In the genomic region with DNA sequence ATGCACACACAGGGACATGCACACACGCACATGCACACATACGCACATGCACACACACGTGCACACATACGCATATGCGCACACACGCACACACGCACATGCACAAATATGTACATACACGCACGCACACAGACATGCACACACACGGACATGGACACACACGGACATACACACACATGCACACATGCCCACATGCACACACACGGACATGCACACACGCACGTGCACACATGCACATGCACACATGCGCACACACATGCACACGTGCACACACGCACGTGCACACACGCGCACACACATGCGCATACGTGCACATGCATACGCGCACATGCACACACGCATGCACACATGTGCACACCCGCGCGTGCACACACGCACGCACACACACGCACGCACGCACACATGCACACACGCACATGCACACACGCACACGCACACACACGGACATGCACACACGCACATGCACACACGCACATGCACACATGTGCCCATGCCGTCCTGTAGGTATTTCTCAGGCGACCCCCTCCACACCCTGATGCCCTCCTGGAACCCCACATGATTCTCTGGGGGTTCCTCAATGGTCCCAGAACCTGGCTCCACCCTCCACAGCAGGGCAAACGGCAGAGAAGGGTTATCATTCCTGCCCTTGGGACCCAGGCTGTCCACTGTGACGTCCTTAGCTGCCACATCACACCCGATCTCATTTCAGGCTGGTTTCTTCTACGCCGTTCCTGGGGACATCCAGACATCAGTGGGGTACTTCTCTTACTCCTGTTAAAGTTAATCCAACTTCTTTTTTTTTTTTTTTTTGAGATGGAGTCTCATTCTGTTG, we compare ENCODE assay signal across 17 cellular contexts. TPM values are rescaled to one million over a fixed set of nuclear protein-coding genes. Genes with fewer than 3 reads are reported as not detected.
DNase-seq lines count a peak whose midpoint lies in the region; ATAC-seq and TF ChIP-seq lines count a peak whose summit lies in the region.
"Had no signal": no experiment of that assay in that cellular context is flagged by ENCODE, and none has a peak within 500 bp of the region (broad histone marks: within the 10 kb centered on the region; RNA-seq: fewer than 3 reads in every experiment).

No MANE protein-coding gene starts in this region.

- H3K27me3 Mint-ChIP-seq in activated naive CD8-positive, alpha-beta T cell treated with anti-CD3 and anti-CD28 coated beads, Interleukin-2, amount 10 ng/mL, durations not matched to agents 7 days and 5 days = peaks cover 10% of the 10 kb centered on the region
- peaks cover 19% of the 10 kb centered on the region for H3K27me3 Mint-ChIP-seq in activated naive CD8-positive, alpha-beta T cell treated with anti-CD3 and anti-CD28 coated beads for 36 hours

- H3K4me3 Mint-ChIP-seq in activated naive CD8-positive, alpha-beta T cell treated with anti-CD3 and anti-CD28 coated beads, Interleukin-2, amount 10 ng/mL, durations not matched to agents 7 days and 5 days = no peak overlapping the region
- H3K4me3 Mint-ChIP-seq in activated naive CD8-positive, alpha-beta T cell treated with anti-CD3 and anti-CD28 coated beads for 36 hours = no peak overlapping the region
- H3K4me3 Mint-ChIP-seq: CD8-positive, alpha-beta memory T cell; stimulated activated naive B cell treated with anti-CD40 and anti-IgM and Interleukin-4, amounts not matched to agents 10 μg/mL and 1 μg/mL and 100 μg/mL, for 72 hours had no signal

- H3K27me3 ChIP-seq in dorsolateral prefrontal cortex = peaks cover 0 to 30% (median 0%) of the 10 kb centered on the region in 45 donors
- H3K27me3 ChIP-seq: ascending aorta, ovary had no signal

- no peak overlapping the region for H3K27ac Mint-ChIP-seq in activated naive CD8-positive, alpha-beta T cell treated with anti-CD3 and anti-CD28 coated beads, Interleukin-2, amount 10 ng/mL, durations not matched to agents 7 days and 5 days
- H3K27ac Mint-ChIP-seq in activated naive CD8-positive, alpha-beta T cell treated with anti-CD3 and anti-CD28 coated beads for 36 hours = no peak overlapping the region
- H3K27ac Mint-ChIP-seq: CD8-positive, alpha-beta memory T cell; stimulated activated naive B cell treated with anti-CD40 and anti-IgM and Interleukin-4, amounts not matched to agents 10 μg/mL and 1 μg/mL and 100 μg/mL, for 72 hours had no signal

- peak; percentile 9 for DNase-seq in activated naive CD8-positive, alpha-beta T cell treated with anti-CD3 and anti-CD28 coated beads, Interleukin-2, amount 10 ng/mL, durations not matched to agents 7 days and 5 days
- no peak for DNase-seq in activated naive CD8-positive, alpha-beta T cell treated with anti-CD3 and anti-CD28 coated beads for 36 hours
- DNase-seq in dorsolateral prefrontal cortex (peak in 8 of 10 donors; percentile 2 to 24 (median 14)), omental fat pad (ENCODE audit: low spot score) (peak; percentile 14), ureter (ENCODE audit: low spot score) (peak; percentile 19), UCSD-AML1 (lab: John Stamatoyannopoulos, UW; ENCODE audit: unreplicated experiment) (no peak), DMS53 treated with DMSO at 0.1 percent for 48 hours (lab: John Stamatoyannopoulos, UW; ENCODE audit: unreplicated experiment) (no peak)
- DNase-seq in stimulated activated CD4-positive, alpha-beta T cell treated with anti-CD3 and anti-CD28 coated beads, Interleukin-4, amount 100 ng/mL, for 4 hours = no peak
- DNase-seq: foreskin fibroblast; NCI-H345; stimulated activated naive B cell treated with anti-CD40 and anti-IgM and Interleukin-4, amounts not matched to agents 10 μg/mL and 1 μg/mL and 100 μg/mL, for 72 hours; T-helper 1 cell had no signal

- peaks cover 3% of the 10 kb centered on the region for H3K9me3 Mint-ChIP-seq in activated naive CD8-positive, alpha-beta T cell treated with anti-CD3 and anti-CD28 coated beads, Interleukin-2, amount 10 ng/mL, durations not matched to agents 7 days and 5 days
- H3K9me3 Mint-ChIP-seq in activated naive CD8-positive, alpha-beta T cell treated with anti-CD3 and anti-CD28 coated beads for 36 hours = peaks cover 3% of the 10 kb centered on the region
- H3K9me3 Mint-ChIP-seq: CD8-positive, alpha-beta memory T cell had no signal

- H3K4me3 ChIP-seq in dorsolateral prefrontal cortex = no peak overlapping the region
- H3K4me3 ChIP-seq: ascending aorta, ovary had no signal

- no peaks in the 10 kb centered on the region for H3K36me3 Mint-ChIP-seq in activated naive CD8-positive, alpha-beta T cell treated with anti-CD3 and anti-CD28 coated beads, Interleukin-2, amount 10 ng/mL, durations not matched to agents 7 days and 5 days
- no peaks in the 10 kb centered on the region for H3K36me3 Mint-ChIP-seq in activated naive CD8-positive, alpha-beta T cell treated with anti-CD3 and anti-CD28 coated beads for 36 hours
- H3K36me3 Mint-ChIP-seq: CD8-positive, alpha-beta memory T cell; stimulated activated naive B cell treated with anti-CD40 and anti-IgM and Interleukin-4, amounts not matched to agents 10 μg/mL and 1 μg/mL and 100 μg/mL, for 72 hours had no signal

- no peaks in the 10 kb centered on the region for H3K4me1 Mint-ChIP-seq in activated naive CD8-positive, alpha-beta T cell treated with anti-CD3 and anti-CD28 coated beads, Interleukin-2, amount 10 ng/mL, durations not matched to agents 7 days and 5 days
- H3K4me1 Mint-ChIP-seq in activated naive CD8-positive, alpha-beta T cell treated with anti-CD3 and anti-CD28 coated beads for 36 hours = no peaks in the 10 kb centered on the region
- H3K4me1 Mint-ChIP-seq: CD8-positive, alpha-beta memory T cell; stimulated activated naive B cell treated with anti-CD40 and anti-IgM and Interleukin-4, amounts not matched to agents 10 μg/mL and 1 μg/mL and 100 μg/mL, for 72 hours had no signal

- TF ChIP-seq CTCF in dorsolateral prefrontal cortex (IDR thresholded peaks at IDR 0.05 in 54 of 56, conservative IDR thresholded peaks at IDR 0.05 in 2 of 56; ENCODE audit: low read depth in 1 of 56, partially characterized antibody in 56 of 56) (no peak), omental fat pad (IDR thresholded peaks at IDR 0.05) (no peak)

- intact Hi-C loops in dorsolateral prefrontal cortex (cut with DNase I) = no loop called here

- peak overlapping the region in 7 of 59 donors; percentile 39 to 85 (median 83) for H3K27ac ChIP-seq in dorsolateral prefrontal cortex
- H3K27ac ChIP-seq: ascending aorta, ovary had no signal

- no peak for ATAC-seq in activated naive CD8-positive, alpha-beta T cell treated with anti-CD3 and anti-CD28 coated beads, Interleukin-2, amount 10 ng/mL, durations not matched to agents 7 days and 5 days (ENCODE audit: low read depth)
- ATAC-seq in omental fat pad (ENCODE audit: low FRiP score) = no peak
- ATAC-seq: left colon; stimulated activated naive B cell treated with anti-CD40 and anti-IgM and Interleukin-4, amounts not matched to agents 10 μg/mL and 1 μg/mL and 100 μg/mL, for 72 hours had no signal

- POLR2A ChIA-PET in activated naive CD8-positive, alpha-beta T cell treated with anti-CD3 and anti-CD28 coated beads, Interleukin-2, amount 10 ng/mL, durations not matched to agents 7 days and 5 days (lab: Charles Lee) = no interaction called here

RNA-seq across cellular contexts. Expression of a gene that starts 9.6 kb away (rescaled TPM):
- not detected for total RNA-seq in activated naive CD8-positive, alpha-beta T cell treated with anti-CD3 and anti-CD28 coated beads, Interleukin-2, amount 10 ng/mL, durations not matched to agents 7 days and 5 days
- total RNA-seq in activated naive CD8-positive, alpha-beta T cell treated with anti-CD3 and anti-CD28 coated beads for 36 hours = not detected
- total RNA-seq in dorsolateral prefrontal cortex (100 to 1,000 TPM in 113 of 120 experiments, 10 to 100 TPM in 7; 51.1 to 231 (median 154) TPM), omental fat pad (not detected), ureter (2.4 TPM)
- total RNA-seq: ascending aorta; CD8-positive, alpha-beta memory T cell; Daoy had no signal

Comparison
In these comparisons a context has a peak if more than half of its experiments do, and no peak if none do; other contexts are left out.
1. DNase-seq: peak in activated naive CD8-positive, alpha-beta T cell treated with anti-CD3 and anti-CD28 coated beads, Interleukin-2, amount 10 ng/mL, durations not matched to agents 7 days and 5 days (single experiment), dorsolateral prefrontal cortex (8 of 10), omental fat pad (single experiment) and ureter (single experiment); none in activated naive CD8-positive, alpha-beta T cell treated with anti-CD3 and anti-CD28 coated beads for 36 hours (single experiment), stimulated activated CD4-positive, alpha-beta T cell treated with anti-CD3 and anti-CD28 coated beads, Interleukin-4, amount 100 ng/mL, for 4 hours (0 of 2), UCSD-AML1 (single experiment) and DMS53 treated with DMSO at 0.1 percent for 48 hours (single experiment).
2. RNA of a gene that starts 9.6 kb away (total RNA-seq): 51.1 to 231 TPM in dorsolateral prefrontal cortex; 2.4 TPM in ureter (single experiment), not detected in activated naive CD8-positive, alpha-beta T cell treated with anti-CD3 and anti-CD28 coated beads for 36 hours, not detected in activated naive CD8-positive, alpha-beta T cell treated with anti-CD3 and anti-CD28 coated beads, Interleukin-2, amount 10 ng/mL, durations not matched to agents 7 days and 5 days and not detected in omental fat pad; every median in the first group is over 10 times any median in the second.